ENCODE assay signal across 19 cellular contexts in genomic region chr1:12608311-12608957, GRCh38. TPM values are rescaled to one million over a fixed set of nuclear protein-coding genes. Genes with fewer than 3 reads are reported as not detected.
DNase-seq lines count a peak whose midpoint lies in the region; ATAC-seq and TF ChIP-seq lines count a peak whose summit lies in the region.
"Had no signal": no experiment of that assay in that cellular context is flagged by ENCODE, and none has a peak within 500 bp of the region (broad histone marks: within the 10 kb centered on the region; RNA-seq: fewer than 3 reads in every experiment).

No MANE protein-coding gene starts in this region.

- TF ChIP-seq POLR2A in upper lobe of left lung (IDR thresholded peaks at IDR 0.05) = no peak

- no peaks in the 10 kb centered on the region for H3K9me3 Mint-ChIP-seq in natural killer cell
- no peaks in the 10 kb centered on the region for H3K9me3 Mint-ChIP-seq in natural killer cell treated with Interleukin-12 subunit alpha and Interleukin-12 subunit beta and Interleukin-15 and Interleukin-18, amount 100 ng/mL, for 72 hours
- H3K9me3 Mint-ChIP-seq in mesothelial cell of epicardium = no peaks in the 10 kb centered on the region

- no peaks in the 10 kb centered on the region for H3K9me3 ChIP-seq in upper lobe of left lung

- ATAC-seq in natural killer cell (no peak), upper lobe of left lung (ENCODE audit: low FRiP score in 2 of 2) (no peak)
- no peak for ATAC-seq in natural killer cell treated with Interleukin-12 subunit alpha and Interleukin-12 subunit beta and Interleukin-15 and Interleukin-18, amount 100 ng/mL, for 72 hours

- peaks cover 19 to 30% (median 27%) of the 10 kb centered on the region in 4 donors for H3K4me1 ChIP-seq in upper lobe of left lung
- H3K4me1 ChIP-seq: neural progenitor cell had no signal

- no peaks in the 10 kb centered on the region for H3K27me3 Mint-ChIP-seq in natural killer cell (ENCODE audit: low read depth in 2 of 2)
- no peaks in the 10 kb centered on the region for H3K27me3 Mint-ChIP-seq in natural killer cell treated with Interleukin-12 subunit alpha and Interleukin-12 subunit beta and Interleukin-15 and Interleukin-18, amount 100 ng/mL, for 72 hours
- H3K27me3 Mint-ChIP-seq in mesothelial cell of epicardium (ENCODE audit: low read depth) = no peaks in the 10 kb centered on the region

- TF ChIP-seq CTCF in natural killer cell (IDR thresholded peaks at IDR 0.05) (no peak), mesothelial cell of epicardium (IDR thresholded peaks at IDR 0.05; ENCODE audit: unreplicated experiment) (no peak), upper lobe of left lung (IDR thresholded peaks at IDR 0.05) (no peak)

- no peaks in the 10 kb centered on the region for H3K27me3 ChIP-seq in upper lobe of left lung
- H3K27me3 ChIP-seq: neural progenitor cell had no signal

- H3K4me1 Mint-ChIP-seq in natural killer cell = peaks cover 77 to 82% of the 10 kb centered on the region in 2 donors
- peaks cover 56 to 69% of the 10 kb centered on the region in 2 donors for H3K4me1 Mint-ChIP-seq in natural killer cell treated with Interleukin-12 subunit alpha and Interleukin-12 subunit beta and Interleukin-15 and Interleukin-18, amount 100 ng/mL, for 72 hours (ENCODE audit: low read depth in 2 of 2)
- H3K4me1 Mint-ChIP-seq in mesothelial cell of epicardium = peaks cover 92% of the 10 kb centered on the region

- 71 to 93% methylated on average over 5 of the region's 5 CpGs for WGBS in upper lobe of left lung, 2 donors

- intact Hi-C loops in natural killer cell (cut with micrococcal nuclease) = no loop called here

- DNase-seq in natural killer cell (no peak), astrocyte of the hippocampus (ENCODE audit: low read depth, low spot score) (peak; percentile 72), mesothelial cell of epicardium (ENCODE audit: low spot score in 2 of 2, unreplicated experiment in 2 of 2) (no peak), upper lobe of left lung (no peak), GM19240 (ENCODE audit: insufficient read length, low spot score) (no peak)
- no peak for DNase-seq in natural killer cell treated with Interleukin-12 subunit alpha and Interleukin-12 subunit beta and Interleukin-15 and Interleukin-18, amount 100 ng/mL, for 72 hours (ENCODE audit: low spot score)
- no peak for DNase-seq in activated T-cell treated with anti-CD3 and anti-CD28 coated beads, Interleukin-2, amount 50 U/mL, for 1 hour
- no peak for DNase-seq in activated CD4-positive, alpha-beta T cell treated with anti-CD3 and anti-CD28 coated beads for 1 hour
- DNase-seq: C1 segment of cervical spinal cord, cortex of kidney, H9, hippocampal formation, mesendoderm, NCI-H1930, NCI-H446 had no signal

- H3K36me3 ChIP-seq in upper lobe of left lung = peaks cover 0 to 21% (median 10%) of the 10 kb centered on the region in 4 donors
- H3K36me3 ChIP-seq: neural progenitor cell had no signal

- H3K4me3 Mint-ChIP-seq in natural killer cell (no peak overlapping the region), mesothelial cell of epicardium (peak overlapping the region; percentile 61)
- no peak overlapping the region for H3K4me3 Mint-ChIP-seq in natural killer cell treated with Interleukin-12 subunit alpha and Interleukin-12 subunit beta and Interleukin-15 and Interleukin-18, amount 100 ng/mL, for 72 hours
- H3K4me3 Mint-ChIP-seq: H9, neural progenitor cell had no signal

- peak overlapping the region in 3 of 4 donors; percentile 4 to 41 (median 20) for H3K27ac ChIP-seq in upper lobe of left lung
- H3K27ac ChIP-seq: HL-60, neural progenitor cell had no signal

- H3K4me3 ChIP-seq in upper lobe of left lung = no peak overlapping the region
- H3K4me3 ChIP-seq: neural progenitor cell had no signal

- H3K36me3 Mint-ChIP-seq in natural killer cell = peaks cover 9% of the 10 kb centered on the region
- peaks cover 30% of the 10 kb centered on the region for H3K36me3 Mint-ChIP-seq in natural killer cell treated with Interleukin-12 subunit alpha and Interleukin-12 subunit beta and Interleukin-15 and Interleukin-18, amount 100 ng/mL, for 72 hours
- peaks cover 62% of the 10 kb centered on the region for H3K36me3 Mint-ChIP-seq in mesothelial cell of epicardium
- H3K36me3 Mint-ChIP-seq: neural progenitor cell had no signal

- TF ChIP-seq EP300 in upper lobe of left lung (IDR thresholded peaks at IDR 0.05) = no peak

- H3K27ac Mint-ChIP-seq in natural killer cell = peak overlapping the region; percentile 85 to 86
- H3K27ac Mint-ChIP-seq in natural killer cell treated with Interleukin-12 subunit alpha and Interleukin-12 subunit beta and Interleukin-15 and Interleukin-18, amount 100 ng/mL, for 72 hours = peak overlapping the region in 1 of 2 donors; percentile 64
- H3K27ac Mint-ChIP-seq in mesothelial cell of epicardium = peak overlapping the region; percentile 95
- H3K27ac Mint-ChIP-seq: neural progenitor cell had no signal

RNA-seq across cellular contexts. Expression of gene DHRS3, which starts 9.6 kb away (rescaled TPM):
- total RNA-seq in natural killer cell (100 to 1,000 TPM; 106 to 175 (median 153) TPM), mesothelial cell of epicardium (1,067 to 1,086 TPM (median 1,071 TPM) in 3 replicates), upper lobe of left lung (100 to 1,000 TPM in 4 of 6 donors, 10 to 100 TPM in 2; 84.9 to 154 (median 119) TPM)
- total RNA-seq in natural killer cell treated with Interleukin-12 subunit alpha and Interleukin-12 subunit beta and Interleukin-15 and Interleukin-18, amount 100 ng/mL, for 72 hours = 100 to 1,000 TPM in 1 of 2 donors, 10 to 100 TPM in 1; 96.6 to 178 TPM

RNA-seq across cellular contexts. Expression of gene AADACL4, which starts 35.5 kb away (rescaled TPM):
- total RNA-seq in natural killer cell (not detected), mesothelial cell of epicardium (0.31 to 0.36 TPM (median 0.31 TPM) in 3 replicates), upper lobe of left lung (not detected)
- total RNA-seq in natural killer cell treated with Interleukin-12 subunit alpha and Interleukin-12 subunit beta and Interleukin-15 and Interleukin-18, amount 100 ng/mL, for 72 hours = not detected
- total RNA-seq: H9, kidney epithelial cell, temporal lobe had no signal
